In genomic region chr1:209213989-209214388, GRCh38 we compare ENCODE assay signal across 29 cellular contexts.
"Had no signal": no experiment of that assay in that cellular context is flagged by ENCODE, and none has a peak within 500 bp of the region (broad histone marks: within the 10 kb centered on the region; RNA-seq: fewer than 3 reads in every experiment).

No MANE protein-coding gene starts in this region.

- H3K27ac ChIP-seq: adrenal gland, ascending aorta, body of pancreas, brain microvascular endothelial cell, breast epithelium, cardiac muscle cell had no signal

- H3K9me3 ChIP-seq: adrenal gland, body of pancreas, breast epithelium had no signal

- DNase-seq: activated effector memory CD4-positive, alpha-beta T cell treated with anti-CD3 and anti-CD28 coated beads, Interleukin-2, amount 50 U/mL, for 16 hours; activated effector memory CD4-positive, alpha-beta T cell treated with Interleukin-2 at 50 U/mL for 16 hours; activated gamma-delta T cell; activated gamma-delta T cell treated with Interleukin-2 at 50 U/mL for 16 hours; activated naive CD4-positive, alpha-beta T cell; activated naive CD4-positive, alpha-beta T cell treated with anti-CD3 and anti-CD28 coated beads for 36 hours; activated naive CD4-positive, alpha-beta T cell treated with anti-CD3 and anti-CD28 coated beads, Interleukin-2, amount 10 ng/mL, durations not matched to agents 7 days and 5 days; activated naive CD4-positive, alpha-beta T cell treated with anti-CD3 and anti-CD28 coated beads, Interleukin-2, amount 50 U/mL, for 16 hours; activated naive CD4-positive, alpha-beta T cell treated with Interleukin-2 at 50 U/mL for 16 hours; activated naive CD8-positive, alpha-beta T cell treated with anti-CD3 and anti-CD28 coated beads for 36 hours; activated naive CD8-positive, alpha-beta T cell treated with anti-CD3 and anti-CD28 coated beads, Interleukin-2, amount 10 ng/mL, durations not matched to agents 7 days and 5 days; activated naive CD8-positive, alpha-beta T cell treated with anti-CD3 and anti-CD28 coated beads, Interleukin-2, amount 50 U/mL, for 24 hours; activated T-cell treated with anti-CD3 and anti-CD28 coated beads, Interleukin-2, amount 50 U/mL, for 24 hours; activated T-cell treated with anti-CD3 and anti-CD28 coated beads, Interleukin-2, amount 50 U/mL, for 4 hours; activated T-cell treated with anti-CD3 and anti-CD28 coated beads, Interleukin-2, amount 50 U/mL, for 48 hours; activated T-cell treated with anti-CD3 and anti-CD28 coated beads, Interleukin-2, amount 50 U/mL, for 72 hours; adrenal gland; amniotic stem cell; amygdala; anterior cingulate cortex; aorta; body of pancreas; brain microvascular endothelial cell; caudate nucleus; central memory CD4-positive, alpha-beta T cell; cerebellar nuclear complex had no signal

- H3K4me3 ChIP-seq: adrenal gland, ascending aorta, body of pancreas, breast epithelium, cardiac muscle cell had no signal

- H3K4me1 ChIP-seq: adrenal gland, ascending aorta, body of pancreas, breast epithelium had no signal

- H3K36me3 ChIP-seq: adrenal gland, ascending aorta, brain microvascular endothelial cell, breast epithelium, cardiac muscle cell had no signal
